In genomic region chr1:230207598-230207997, GRCh38 we compare ENCODE assay signal across 18 cellular contexts.
DNase-seq lines count a peak whose midpoint lies in the region; ATAC-seq and TF ChIP-seq lines count a peak whose summit lies in the region.
"Had no signal": no experiment of that assay in that cellular context is flagged by ENCODE, and none has a peak within 500 bp of the region (broad histone marks: within the 10 kb centered on the region; RNA-seq: fewer than 3 reads in every experiment).

No MANE protein-coding gene starts in this region.

- intact Hi-C loops in activated T-helper 2 cell treated with anti-CD3 and anti-CD28 coated beads, Interferon-gamma antibody, Interleukin-2, Interleukin-4, amounts not matched to agents 10 μg/mL and 5 μg/mL and 100 μg/mL, durations not matched to agents 14 hours and 24 hours and 36 hours (cut with micrococcal nuclease) = loop anchor here (5.0 kb wide), 1 partner anchor 545 kb away; no protein-coding TSS in a partner anchor
- intact Hi-C loops in natural killer cell (cut with micrococcal nuclease) = no loop called here

- no peak for TF ChIP-seq CTCF in 22Rv1 (IDR thresholded peaks at IDR 0.05)
- no peak for TF ChIP-seq CTCF in natural killer cell (IDR thresholded peaks at IDR 0.05)

- no peaks in the 10 kb centered on the region for H3K27me3 Mint-ChIP-seq in activated T-helper 2 cell treated with anti-CD3 and anti-CD28 coated beads, Interferon-gamma antibody, Interleukin-2, Interleukin-4, amounts not matched to agents 10 μg/mL and 5 μg/mL and 100 μg/mL, durations not matched to agents 14 hours and 24 hours and 36 hours (ENCODE audit: low read depth)
- no peaks in the 10 kb centered on the region for H3K27me3 Mint-ChIP-seq in natural killer cell (ENCODE audit: low read depth in 2 of 2)
- H3K27me3 Mint-ChIP-seq: CD4-positive, alpha-beta T cell had no signal

- no peaks in the 10 kb centered on the region for H3K27me3 ChIP-seq in BLaER1
- H3K27me3 ChIP-seq: Peyer's patch, SJSA1 had no signal

- H3K27ac Mint-ChIP-seq in activated T-helper 2 cell treated with anti-CD3 and anti-CD28 coated beads, Interferon-gamma antibody, Interleukin-2, Interleukin-4, amounts not matched to agents 10 μg/mL and 5 μg/mL and 100 μg/mL, durations not matched to agents 14 hours and 24 hours and 36 hours = peak overlapping the region; percentile 99
- H3K27ac Mint-ChIP-seq in natural killer cell = peak overlapping the region; percentile 79 to 85
- H3K27ac Mint-ChIP-seq: CD4-positive, alpha-beta T cell had no signal

- peaks cover 78% of the 10 kb centered on the region for H3K36me3 ChIP-seq in BLaER1

- H4K20me1 ChIP-seq in BLaER1 = peaks cover 100% of the 10 kb centered on the region

- H3K9me3 ChIP-seq in BLaER1 = no peaks in the 10 kb centered on the region
- H3K9me3 ChIP-seq: Caco-2, HAP-1, Peyer's patch, SJSA1 had no signal

- H3K9ac ChIP-seq in BLaER1 = no peak overlapping the region; the same call in 1 of the 2 replicates

- H3K9me3 Mint-ChIP-seq in activated T-helper 2 cell treated with anti-CD3 and anti-CD28 coated beads, Interferon-gamma antibody, Interleukin-2, Interleukin-4, amounts not matched to agents 10 μg/mL and 5 μg/mL and 100 μg/mL, durations not matched to agents 14 hours and 24 hours and 36 hours = no peaks in the 10 kb centered on the region
- H3K9me3 Mint-ChIP-seq in natural killer cell = no peaks in the 10 kb centered on the region
- H3K9me3 Mint-ChIP-seq: CD4-positive, alpha-beta T cell had no signal

- H3K4me3 ChIP-seq in BLaER1 = no peak overlapping the region
- H3K4me3 ChIP-seq: HAP-1, Peyer's patch, SJSA1 had no signal

- peaks cover 31% of the 10 kb centered on the region for H3K36me3 Mint-ChIP-seq in activated T-helper 2 cell treated with anti-CD3 and anti-CD28 coated beads, Interferon-gamma antibody, Interleukin-2, Interleukin-4, amounts not matched to agents 10 μg/mL and 5 μg/mL and 100 μg/mL, durations not matched to agents 14 hours and 24 hours and 36 hours (ENCODE audit: low read depth)
- H3K36me3 Mint-ChIP-seq in natural killer cell = peaks cover 17% of the 10 kb centered on the region

- H3K27ac ChIP-seq in 22Rv1 (0 out of 2 replicates have a peak overlapping the region, but pooled peaks have one; percentile 32), BLaER1 (no peak overlapping the region)
- H3K27ac ChIP-seq: SJSA1 had no signal

- no peak overlapping the region for H3K4me3 Mint-ChIP-seq in activated T-helper 2 cell treated with anti-CD3 and anti-CD28 coated beads, Interferon-gamma antibody, Interleukin-2, Interleukin-4, amounts not matched to agents 10 μg/mL and 5 μg/mL and 100 μg/mL, durations not matched to agents 14 hours and 24 hours and 36 hours (ENCODE audit: low read depth)
- peak overlapping the region; percentile 38 for H3K4me3 Mint-ChIP-seq in natural killer cell
- H3K4me3 Mint-ChIP-seq: CD4-positive, alpha-beta T cell had no signal

- H3K4me2 ChIP-seq in BLaER1 = peak overlapping the region; percentile 90

- no peak for DNase-seq in activated T-helper 2 cell treated with anti-CD3 and anti-CD28 coated beads, Interferon-gamma antibody, Interleukin-2, Interleukin-4, amounts not matched to agents 10 μg/mL and 5 μg/mL and 100 μg/mL, durations not matched to agents 14 hours and 24 hours and 36 hours (ENCODE audit: low spot score)
- no peak for DNase-seq in natural killer cell
- DNase-seq in Ammon's horn (ENCODE audit: low spot score) = no peak
- no peak for DNase-seq in stimulated activated CD4-positive, alpha-beta T cell treated with anti-CD3 and anti-CD28 coated beads, Interleukin-2, amount 100 ng/mL, for 48 hours
- no peak for DNase-seq in NCI-H2196 (lab: John Stamatoyannopoulos, UW; ENCODE audit: unreplicated experiment)
- DNase-seq: AML-193; Caco-2; CD4-positive, alpha-beta T cell; NCI-H1092 treated with DMSO at 0.1 percent for 48 hours; NCI-H2081; NCI-H748 treated with DMSO at 0.1 percent for 48 hours; NK-92 treated with Interleukin-12 subunit alpha and Interleukin-12 subunit beta, amount 100 ng/mL, for 24 hours; Peyer's patch had no signal

- H3K4me1 Mint-ChIP-seq in activated T-helper 2 cell treated with anti-CD3 and anti-CD28 coated beads, Interferon-gamma antibody, Interleukin-2, Interleukin-4, amounts not matched to agents 10 μg/mL and 5 μg/mL and 100 μg/mL, durations not matched to agents 14 hours and 24 hours and 36 hours (ENCODE audit: low read depth) = peaks cover 61% of the 10 kb centered on the region
- peaks cover 42 to 49% of the 10 kb centered on the region in 2 donors for H3K4me1 Mint-ChIP-seq in natural killer cell

- ATAC-seq in natural killer cell (no peak), HG03095 (IDR thresholded peaks at IDR 0.05; ENCODE audit: unreplicated experiment) (no peak)

- H3K4me1 ChIP-seq in BLaER1 = peaks cover 100% of the 10 kb centered on the region
- H3K4me1 ChIP-seq: HAP-1 had no signal
